8 cellular contexts compared by ENCODE assay signal in the genomic region with DNA sequence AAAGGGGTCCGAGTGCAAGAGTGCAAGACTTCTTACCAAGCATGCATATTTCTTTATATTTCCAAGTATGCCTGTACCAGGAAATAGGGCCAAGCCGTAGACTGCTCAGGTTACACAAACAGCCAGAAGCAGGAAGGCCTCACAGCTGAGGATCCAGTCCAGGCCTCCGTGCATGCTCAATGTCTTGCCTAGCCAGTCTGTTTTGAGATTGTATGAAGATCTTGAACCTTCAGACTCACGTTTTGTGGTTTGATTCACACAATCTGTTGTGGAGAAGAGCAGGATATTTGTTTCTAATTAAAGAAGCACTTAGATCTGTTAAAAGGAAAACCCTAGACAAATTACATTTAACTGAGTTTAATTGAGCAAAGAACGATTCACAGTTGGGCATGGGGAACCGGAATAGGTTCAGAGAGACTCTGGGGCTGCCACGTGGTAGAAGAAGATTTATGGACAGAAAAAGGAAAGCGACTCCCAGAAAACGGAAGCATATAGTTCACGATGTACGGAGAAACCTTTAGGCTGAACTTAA. TPM values are rescaled to one million over a fixed set of nuclear protein-coding genes. Genes with fewer than 3 reads are reported as not detected.
DNase-seq lines count a peak whose midpoint lies in the region; ATAC-seq and TF ChIP-seq lines count a peak whose summit lies in the region.

No MANE protein-coding gene starts in this region.

- H2BK12ac ChIP-seq in neuronal stem cell (ENCODE audit: low read length), result no peak overlapping the region

- no peak for ATAC-seq in GM18520 (IDR thresholded peaks at IDR 0.05; ENCODE audit: unreplicated experiment)
- ATAC-seq in GM18511 (IDR thresholded peaks at IDR 0.05; ENCODE audit: unreplicated experiment), result no peak

- H3K36me3 ChIP-seq in WERI-Rb-1, result no peaks in the 10 kb centered on the region
- peaks cover 0 to 2% of the 10 kb centered on the region in 2 donors for H3K36me3 ChIP-seq in neuronal stem cell (replicated peaks in 1 of 2; ENCODE audit: control insufficient read depth in 2 of 2, insufficient read depth in 2 of 2, low read length in 2 of 2)

- H4K8ac ChIP-seq in neuronal stem cell (ENCODE audit: low read depth, low read length), result no peak overlapping the region

- DNase-seq in activated CD4-positive, alpha-beta T cell treated with anti-CD3 and anti-CD28 coated beads for 48 hours, result peak; percentile 18
- no peak for DNase-seq in activated CD4-positive, alpha-beta T cell treated with anti-CD3 and anti-CD28 coated beads for 4 hours
- peak; percentile 64 for DNase-seq in NCI-H1092 treated with DMSO at 0.1 percent for 48 hours (lab: John Stamatoyannopoulos, UW)
- DNase-seq in WERI-Rb-1, result peak; percentile 52
- DNase-seq in fibroblast of peridontal ligament (ENCODE audit: extremely low read depth), result peak; percentile 61
- no peak for DNase-seq in neuronal stem cell (ENCODE audit: low spot score)

- H3K9me3 ChIP-seq in WERI-Rb-1 (ENCODE audit: severe bottlenecking) (no peaks in the 10 kb centered on the region), neuronal stem cell (replicated peaks in 1 of 2; ENCODE audit: control insufficient read depth in 2 of 2, insufficient read depth in 1 of 2, low read depth in 1 of 2, low read length in 2 of 2) (no peaks in the 10 kb centered on the region)

- peak overlapping the region; percentile 58 for H3K4me3 ChIP-seq in WERI-Rb-1 (ENCODE audit: low read depth, low read length)
- H3K4me3 ChIP-seq in neuronal stem cell (ENCODE audit: low read length in 2 of 2), result peak overlapping the region in 1 of 2 donors; percentile 56

- H3K18ac ChIP-seq in neuronal stem cell (ENCODE audit: low read length), result no peak overlapping the region

- no peak overlapping the region for H4K91ac ChIP-seq in neuronal stem cell (ENCODE audit: low read depth, low read length, poor library complexity)

- H3K27ac ChIP-seq in WERI-Rb-1, result peak overlapping the region; percentile 83
- no peak overlapping the region for H3K27ac ChIP-seq in neuronal stem cell (replicated peaks; ENCODE audit: low read length)

- peak overlapping the region; percentile 90 for H2AFZ ChIP-seq in neuronal stem cell (ENCODE audit: low read length)

- no peak overlapping the region for H2BK5ac ChIP-seq in neuronal stem cell (ENCODE audit: low read length)

- WGBS in neuronal stem cell (ENCODE audit: extremely low coverage in 2 of 2, insufficient read length in 2 of 2, insufficient replicate concordance in 1 of 2), 2 donors, result no CpG with 5 or more reads among the region's 11 CpGs

- no peak for TF ChIP-seq CTCF in WERI-Rb-1 (IDR thresholded peaks at IDR 0.05; ENCODE audit: low read depth, low read length)

- H3K9ac ChIP-seq in neuronal stem cell (ENCODE audit: low read depth, low read length, poor library complexity), result no peak overlapping the region

- H3K27me3 ChIP-seq in WERI-Rb-1 (ENCODE audit: insufficient read depth, low read depth, severe bottlenecking) (no peaks in the 10 kb centered on the region), neuronal stem cell (ENCODE audit: control insufficient read depth in 3 of 3, insufficient read depth in 3 of 3, low read depth in 1 of 3, low read length in 3 of 3) (no peaks in the 10 kb centered on the region)

- no peak overlapping the region for H3K4me2 ChIP-seq in neuronal stem cell (ENCODE audit: insufficient read depth, low read length, poor library complexity, severe bottlenecking)

- no peak overlapping the region for H2BK15ac ChIP-seq in neuronal stem cell (ENCODE audit: low read length)

- H3K23ac ChIP-seq in neuronal stem cell (ENCODE audit: low read depth, low read length, poor library complexity), result no peak overlapping the region

- no peak overlapping the region for H2BK120ac ChIP-seq in neuronal stem cell (ENCODE audit: low read depth, low read length)

- H2AK5ac ChIP-seq in neuronal stem cell (ENCODE audit: low read depth, low read length), result no peak overlapping the region

- no peak overlapping the region for H3K4ac ChIP-seq in neuronal stem cell (ENCODE audit: low read length)

- H3K14ac ChIP-seq in neuronal stem cell (ENCODE audit: low read length), result no peak overlapping the region

- H3K4me1 ChIP-seq in neuronal stem cell (ENCODE audit: control insufficient read depth in 2 of 2, insufficient read depth in 1 of 2, low read depth in 1 of 2, low read length in 2 of 2), result peaks cover 3 to 18% of the 10 kb centered on the region in 2 donors

- no peaks in the 10 kb centered on the region for H3K79me1 ChIP-seq in neuronal stem cell (ENCODE audit: low read depth, low read length)

RNA-seq across cellular contexts. Expression of a gene that starts 1.2 kb away (rescaled TPM):
- polyA plus RNA-seq in neuronal stem cell (2013, experiment 1 of 2), result 19.9 TPM
- polyA plus RNA-seq in neuronal stem cell (2013, experiment 2 of 2), result 18.6 TPM

Comparison
In these comparisons a context has a peak if more than half of its experiments do, and no peak if none do; other contexts are left out.
1. DNase-seq: peak in activated CD4-positive, alpha-beta T cell treated with anti-CD3 and anti-CD28 coated beads for 48 hours (single experiment), NCI-H1092 treated with DMSO at 0.1 percent for 48 hours (single experiment), WERI-Rb-1 (single experiment) and fibroblast of peridontal ligament (single experiment); none in activated CD4-positive, alpha-beta T cell treated with anti-CD3 and anti-CD28 coated beads for 4 hours (0 of 2) and neuronal stem cell (single experiment).